In genomic region chr10:72108811-72109618, GRCh38 we compare ENCODE assay signal across 9 cellular contexts. TPM values are rescaled to one million over a fixed set of nuclear protein-coding genes. Genes with fewer than 3 reads are reported as not detected.
A peak's percentile ranks its signal among the peaks of the same experiment; 100 is the strongest.
DNase-seq lines count a peak whose midpoint lies in the region; ATAC-seq and TF ChIP-seq lines count a peak whose summit lies in the region.
"Had no signal": no experiment of that assay in that cellular context is flagged by ENCODE, and none has a peak within 500 bp of the region (broad histone marks: within the 10 kb centered on the region; RNA-seq: fewer than 3 reads in every experiment).

No MANE protein-coding gene starts in this region.

- no peaks in the 10 kb centered on the region for H4K20me1 ChIP-seq in BLaER1 treated with 17β-estradiol and CSF1 and Interleukin-3, amounts not matched to agents 10 nM and 100 nM
- no peaks in the 10 kb centered on the region for H4K20me1 ChIP-seq in H9 (ENCODE audit: control insufficient read depth, insufficient read depth, insufficient read length)

- no peak overlapping the region for H3T11ph ChIP-seq in H9 (ENCODE audit: low read length)

- H2BK5ac ChIP-seq in H9 (ENCODE audit: insufficient read length, low read length): no peak overlapping the region
- no peak overlapping the region for H2BK5ac ChIP-seq in mesenchymal stem cell (ENCODE audit: low read depth, low read length, poor library complexity, severe bottlenecking)

- H2AK5ac ChIP-seq in H9 (ENCODE audit: insufficient read length, low read length) (no peak overlapping the region), mesenchymal stem cell (ENCODE audit: low read length, severe bottlenecking) (no peak overlapping the region)

- H3K79me1 ChIP-seq in H9 (ENCODE audit: insufficient read depth, low read depth, low read length, poor library complexity, severe bottlenecking) (no peaks in the 10 kb centered on the region), mesenchymal stem cell (replicated peaks; ENCODE audit: low read length, poor library complexity, severe bottlenecking) (peaks cover 4% of the 10 kb centered on the region)

- H3K14ac ChIP-seq in H9 (ENCODE audit: insufficient read depth, low read length): no peak overlapping the region
- no peak overlapping the region for H3K14ac ChIP-seq in mesenchymal stem cell (ENCODE audit: low read length in 2 of 2)

- no peaks in the 10 kb centered on the region for H3K23me2 ChIP-seq in H9 (ENCODE audit: insufficient read length, low read depth, low read length, poor library complexity, severe bottlenecking)

- H3K18ac ChIP-seq in H9 (ENCODE audit: insufficient read length, low read depth, low read length): no peak overlapping the region
- H3K18ac ChIP-seq in mesenchymal stem cell (ENCODE audit: low read depth in 1 of 2, low read length in 2 of 2): no peak overlapping the region

- ATAC-seq in HG02798 (IDR thresholded peaks at IDR 0.05; ENCODE audit: poor library complexity, unreplicated experiment): no peak
- ATAC-seq in GM21529 (IDR thresholded peaks at IDR 0.05; ENCODE audit: unreplicated experiment): no peak

- no peak overlapping the region for H3K27ac ChIP-seq in BLaER1 treated with 17β-estradiol and CSF1 and Interleukin-3, amounts not matched to agents 10 nM and 100 nM
- H3K27ac ChIP-seq in H9 (ENCODE audit: insufficient read length, low read depth, low read length) (no peak overlapping the region), mesenchymal stem cell (ENCODE audit: low read length, poor library complexity, severe bottlenecking) (peak overlapping the region; percentile 41)

- H3K4me2 ChIP-seq in BLaER1 treated with 17β-estradiol and CSF1 and Interleukin-3, amounts not matched to agents 10 nM and 100 nM: peak overlapping the region in 8 of 11 experiments; percentile 1 to 76 (median 16); a peak in 10 of 22 replicates
- H3K4me2 ChIP-seq in H9 (ENCODE audit: insufficient read depth, insufficient read length, low read length) (no peak overlapping the region), mesenchymal stem cell (ENCODE audit: low read length, poor library complexity, severe bottlenecking) (no peak overlapping the region)

- H3K4me1 Mint-ChIP-seq in H9: peaks cover 0 to 4% of the 10 kb centered on the region in 2 experiments; a peak in 1 of 4 replicates
- peaks cover 85% of the 10 kb centered on the region for H3K4me1 Mint-ChIP-seq in activated naive CD8-positive, alpha-beta T cell (ENCODE audit: low read depth)

- WGBS in H9 (ENCODE audit: extremely low coverage, insufficient read length, low lambda C conversion rate): no CpG with 5 or more reads among the region's 1 CpG
- 36% methylated on average over 1 of the region's 1 CpG for WGBS in mesenchymal stem cell

- H3K9me3 Mint-ChIP-seq in H9: no peaks in the 10 kb centered on the region
- H3K9me3 Mint-ChIP-seq in activated naive CD8-positive, alpha-beta T cell (ENCODE audit: low read depth): no peaks in the 10 kb centered on the region

- H3K27me3 Mint-ChIP-seq in H9 (ENCODE audit: low read depth): no peaks in the 10 kb centered on the region
- H3K27me3 Mint-ChIP-seq in activated naive CD8-positive, alpha-beta T cell: no peaks in the 10 kb centered on the region

- no peaks in the 10 kb centered on the region for H3K79me2 ChIP-seq in H9 (ENCODE audit: insufficient read depth, low read length)

- no peaks in the 10 kb centered on the region for H3K27me3 ChIP-seq in BLaER1 treated with 17β-estradiol and CSF1 and Interleukin-3, amounts not matched to agents 10 nM and 100 nM
- H3K27me3 ChIP-seq in H9 (ENCODE audit: insufficient read depth, low read length) (no peaks in the 10 kb centered on the region), mesenchymal stem cell (ENCODE audit: control insufficient read depth in 1 of 2, insufficient read depth in 1 of 2, low read length in 2 of 2) (no peaks in the 10 kb centered on the region)

- no peaks in the 10 kb centered on the region for H3K9me3 ChIP-seq in BLaER1 treated with 17β-estradiol and CSF1 and Interleukin-3, amounts not matched to agents 10 nM and 100 nM (replicated peaks in 1 of 11)
- H3K9me3 ChIP-seq in H9 (ENCODE audit: control insufficient read depth, low read depth, low read length): no peaks in the 10 kb centered on the region
- H3K9me3 ChIP-seq in mesenchymal stem cell (ENCODE audit: control insufficient read depth, low read length): no peaks in the 10 kb centered on the region

- DNase-seq in H9 (no peak), mesenchymal stem cell (no peak), OCI-M2 (lab: John Stamatoyannopoulos, UW; ENCODE audit: unreplicated experiment) (no peak), HuH-7 (ENCODE audit: low spot score) (no peak)
- DNase-seq: NCI-H1930 had no signal

- H3K4me1 ChIP-seq in BLaER1 treated with 17β-estradiol and CSF1 and Interleukin-3, amounts not matched to agents 10 nM and 100 nM: peaks cover 18 to 50% (median 44%) of the 10 kb centered on the region in 10 experiments
- no peaks in the 10 kb centered on the region for H3K4me1 ChIP-seq in H9 (ENCODE audit: insufficient read depth, low read length)
- peaks cover 9% of the 10 kb centered on the region for H3K4me1 ChIP-seq in mesenchymal stem cell (ENCODE audit: control insufficient read depth, insufficient read depth, low read depth, low read length)

- H2AFZ ChIP-seq in H9 (ENCODE audit: low read length): no peak overlapping the region
- no peak overlapping the region for H2AFZ ChIP-seq in mesenchymal stem cell (ENCODE audit: low read depth, low read length)

- H3K36me3 Mint-ChIP-seq in H9 (ENCODE audit: insufficient read depth in 1 of 3, low read depth in 3 of 3): peaks cover 0 to 5% (median 0%) of the 10 kb centered on the region in 3 experiments; a peak in 2 of 7 replicates
- peaks cover 3% of the 10 kb centered on the region for H3K36me3 Mint-ChIP-seq in activated naive CD8-positive, alpha-beta T cell

- no peak overlapping the region for H3K4me3 ChIP-seq in BLaER1 treated with 17β-estradiol and CSF1 and Interleukin-3, amounts not matched to agents 10 nM and 100 nM
- no peak overlapping the region for H3K4me3 ChIP-seq in mesenchymal stem cell (ENCODE audit: insufficient read depth in 1 of 2, low read depth in 1 of 2, low read length in 2 of 2)

- peak overlapping the region; percentile 24 for H4K8ac ChIP-seq in H9 (replicated peaks; ENCODE audit: insufficient read length, low read depth, low read length)
- H4K8ac ChIP-seq in mesenchymal stem cell (ENCODE audit: low read length): no peak overlapping the region

- TF ChIP-seq CTCF in H9 (conservative IDR thresholded peaks at IDR 0.05): no peak

- H3K23ac ChIP-seq in H9 (ENCODE audit: insufficient read length, low read depth, low read length): no peak overlapping the region
- H3K23ac ChIP-seq in mesenchymal stem cell (ENCODE audit: low read length in 2 of 2): no peak overlapping the region

- H4K91ac ChIP-seq in H9 (ENCODE audit: insufficient read length, low read depth, low read length): no peak overlapping the region
- no peak overlapping the region for H4K91ac ChIP-seq in mesenchymal stem cell (ENCODE audit: low read length)

- H2BK15ac ChIP-seq in H9 (ENCODE audit: low read depth, low read length) (no peak overlapping the region), mesenchymal stem cell (ENCODE audit: low read depth, poor library complexity, severe bottlenecking) (no peak overlapping the region)

- H3K36me3 ChIP-seq in BLaER1 treated with 17β-estradiol and CSF1 and Interleukin-3, amounts not matched to agents 10 nM and 100 nM: peaks cover 0 to 45% (median 14%) of the 10 kb centered on the region in 11 experiments; a peak in 12 of 22 replicates
- peaks cover 3 to 4% of the 10 kb centered on the region in 2 experiments for H3K36me3 ChIP-seq in mesenchymal stem cell (ENCODE audit: control insufficient read depth in 1 of 2, insufficient read depth in 2 of 2, low read depth in 1 of 2, low read length in 2 of 2)

- no peak overlapping the region for H4K5ac ChIP-seq in H9 (ENCODE audit: insufficient read length, low read depth, low read length)

- H2BK20ac ChIP-seq in H9 (ENCODE audit: low read depth, low read length, poor library complexity, severe bottlenecking): no peak overlapping the region

- H3K9ac ChIP-seq in BLaER1 treated with 17β-estradiol and CSF1 and Interleukin-3, amounts not matched to agents 10 nM and 100 nM: no peak overlapping the region
- H3K9ac ChIP-seq in H9 (ENCODE audit: extremely low read depth, insufficient read length, low read length): no peak overlapping the region
- H3K9ac ChIP-seq in mesenchymal stem cell (ENCODE audit: low read length): no peak overlapping the region

- H3K4ac ChIP-seq in H9 (ENCODE audit: low read depth, low read length): no peak overlapping the region
- H3K4ac ChIP-seq in mesenchymal stem cell (ENCODE audit: low read depth in 1 of 2, low read length in 2 of 2): no peak overlapping the region

- H2BK12ac ChIP-seq in H9 (ENCODE audit: insufficient read length, low read depth, low read length) (no peak overlapping the region), mesenchymal stem cell (ENCODE audit: low read length in 2 of 2) (no peak overlapping the region)

- no peak overlapping the region for H3K56ac ChIP-seq in H9 (ENCODE audit: insufficient read length, low read depth, low read length)

- no peak overlapping the region for H3K27ac Mint-ChIP-seq in H9
- H3K27ac Mint-ChIP-seq in activated naive CD8-positive, alpha-beta T cell: peak overlapping the region; percentile 88

- H2BK120ac ChIP-seq in H9 (ENCODE audit: low read depth, low read length, poor library complexity, severe bottlenecking): no peak overlapping the region
- no peak overlapping the region for H2BK120ac ChIP-seq in mesenchymal stem cell (ENCODE audit: low read depth, low read length)

- H3K4me3 Mint-ChIP-seq in H9: no peak overlapping the region
- peak overlapping the region; percentile 67 for H3K4me3 Mint-ChIP-seq in activated naive CD8-positive, alpha-beta T cell

RNA-seq across cellular contexts. Expression of gene SPOCK2, which starts 20.7 kb away (rescaled TPM):
- total RNA-seq in H9 (2021): 0.86 and 1.8 TPM in 2 replicates
- polyA plus RNA-seq in mesenchymal stem cell (2013, experiment 1 of 2): 0.22 TPM
- polyA plus RNA-seq in mesenchymal stem cell (2013, experiment 2 of 2): 0.30 TPM

Comparison
In these comparisons a context has a peak if more than half of its experiments do, and no peak if none do; other contexts are left out.
1. H3K4me2 ChIP-seq: peak in BLaER1 treated with 17β-estradiol and CSF1 and Interleukin-3, amounts not matched to agents 10 nM and 100 nM (8 of 11); none in H9 (single experiment) and mesenchymal stem cell (single experiment).